In genomic region chr1:224736619-224737352, GRCh38 we compare ENCODE assay signal across 8 cellular contexts.
DNase-seq lines count a peak whose midpoint lies in the region; ATAC-seq and TF ChIP-seq lines count a peak whose summit lies in the region.

No MANE protein-coding gene starts in this region.

- H3K36me3 Mint-ChIP-seq in activated T-cell treated with anti-CD3 and anti-CD28 coated beads, Interleukin-2, amount 50 U/mL, for 24 hours (ENCODE audit: low read depth): no peaks in the 10 kb centered on the region

- H3K9me3 Mint-ChIP-seq in activated T-cell treated with anti-CD3 and anti-CD28 coated beads, Interleukin-2, amount 50 U/mL, for 24 hours: no peaks in the 10 kb centered on the region

- TF ChIP-seq EP300 in ovary (IDR thresholded peaks at IDR 0.05): no peak

- DNase-seq in AG10803 (ENCODE audit: low read depth): peak; percentile 67
- no peak for DNase-seq in esophagus squamous epithelium (lab: John Stamatoyannopoulos, UW)
- DNase-seq in skeletal muscle cell (ENCODE audit: low read depth): peak; percentile 63
- DNase-seq in activated T-cell treated with anti-CD3 and anti-CD28 coated beads, Interleukin-2, amount 50 U/mL, for 24 hours: no peak
- DNase-seq in ovary: no peak
- DNase-seq in SK-N-DZ (ENCODE audit: low spot score): no peak

- H3K27me3 ChIP-seq in esophagus squamous epithelium (no peaks in the 10 kb centered on the region), ovary (no peaks in the 10 kb centered on the region)

- H3K4me1 Mint-ChIP-seq in activated T-cell treated with anti-CD3 and anti-CD28 coated beads, Interleukin-2, amount 50 U/mL, for 24 hours (ENCODE audit: low read depth): peaks cover 9% of the 10 kb centered on the region

- H3K27ac ChIP-seq in esophagus squamous epithelium: peak overlapping the region in 3 of 4 donors; percentile 3 to 63 (median 50)
- no peak overlapping the region for H3K27ac ChIP-seq in ovary

- H3K4me1 ChIP-seq in esophagus squamous epithelium (peaks cover 15 to 39% (median 22%) of the 10 kb centered on the region in 3 donors), ovary (ENCODE audit: insufficient read depth) (no peaks in the 10 kb centered on the region)

- ATAC-seq in GM19395 (IDR thresholded peaks at IDR 0.05; ENCODE audit: unreplicated experiment): peak; percentile 34
- peak; percentile 44 for ATAC-seq in HG03280 (IDR thresholded peaks at IDR 0.05; ENCODE audit: unreplicated experiment)

- intact Hi-C loops in esophagus squamous epithelium (cut with DNase I): no loop called here
- intact Hi-C loops in ovary (cut with DNase I): no loop called here

- H3K36me3 ChIP-seq in esophagus squamous epithelium (no peaks in the 10 kb centered on the region), ovary (no peaks in the 10 kb centered on the region)

- H3K4me3 ChIP-seq in AG10803 (ENCODE audit: low read length) (no peak overlapping the region), esophagus squamous epithelium (no peak overlapping the region), skeletal muscle cell (ENCODE audit: low read depth, low read length) (no peak overlapping the region), ovary (no peak overlapping the region)

- TF ChIP-seq CTCF in AG10803 (conservative IDR thresholded peaks at IDR 0.05; ENCODE audit: low read length) (no peak), esophagus squamous epithelium (IDR thresholded peaks at IDR 0.05) (no peak), ovary (IDR thresholded peaks at IDR 0.05) (no peak)

- H3K9me3 ChIP-seq in esophagus squamous epithelium (no peaks in the 10 kb centered on the region), ovary (no peaks in the 10 kb centered on the region)

- no peak overlapping the region for H3K4me3 Mint-ChIP-seq in activated T-cell treated with anti-CD3 and anti-CD28 coated beads, Interleukin-2, amount 50 U/mL, for 24 hours

- no peak overlapping the region for H3K27ac Mint-ChIP-seq in activated T-cell treated with anti-CD3 and anti-CD28 coated beads, Interleukin-2, amount 50 U/mL, for 24 hours

- WGBS in esophagus squamous epithelium, 2 donors: 42 to 62% methylated on average over 6 to 16 of the region's 16 CpGs
- 42 to 48% (median 46%) methylated on average over 16 of the region's 16 CpGs for WGBS in ovary, 3 donors

- no peak for TF ChIP-seq POLR2A in esophagus squamous epithelium (IDR thresholded peaks at IDR 0.05)
- TF ChIP-seq POLR2A in ovary (IDR thresholded peaks at IDR 0.05): no peak

- H3K27me3 Mint-ChIP-seq in activated T-cell treated with anti-CD3 and anti-CD28 coated beads, Interleukin-2, amount 50 U/mL, for 24 hours: no peaks in the 10 kb centered on the region

Comparison
In these comparisons a context has a peak if more than half of its experiments do, and no peak if none do; other contexts are left out.
1. DNase-seq: peak in AG10803 (single experiment) and skeletal muscle cell (single experiment); none in esophagus squamous epithelium (single experiment), activated T-cell treated with anti-CD3 and anti-CD28 coated beads, Interleukin-2, amount 50 U/mL, for 24 hours (single experiment), ovary (0 of 5) and SK-N-DZ (single experiment).
2. H3K27ac ChIP-seq: peak in esophagus squamous epithelium (3 of 4); none in ovary (0 of 2).